ENCODE assay signal across 17 cellular contexts in the genomic region with DNA sequence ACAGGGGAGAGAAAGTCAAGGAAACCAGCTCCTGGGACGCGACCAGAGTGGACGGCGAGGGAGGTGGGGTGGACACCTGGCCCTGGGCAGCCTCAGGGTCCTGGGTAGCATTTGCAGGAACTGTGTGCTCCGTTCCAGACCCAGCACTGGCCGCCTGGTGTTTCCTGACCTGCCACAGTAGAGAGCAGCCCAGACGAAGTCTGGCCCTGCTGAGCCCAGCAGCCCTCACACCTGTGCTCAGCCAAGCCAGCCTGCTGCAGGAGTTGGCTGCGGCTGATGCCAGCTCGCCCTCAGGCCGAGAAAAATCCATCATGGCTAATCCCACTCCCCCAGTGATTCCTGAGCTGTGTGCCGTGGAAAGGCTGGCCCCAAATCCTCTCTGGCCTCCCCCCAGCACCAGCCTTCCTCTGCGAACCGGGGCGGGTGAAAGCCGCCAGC.
"Had no signal": no experiment of that assay in that cellular context is flagged by ENCODE, and none has a peak within 500 bp of the region (broad histone marks: within the 10 kb centered on the region; RNA-seq: fewer than 3 reads in every experiment).

No MANE protein-coding gene starts in this region.

- DNase-seq: activated CD4-positive, alpha-beta T cell treated with anti-CD3 and anti-CD28 coated beads, Interleukin-2, amount 50 U/mL, for 48 hours; activated naive CD4-positive, alpha-beta T cell treated with Interleukin-2 at 50 U/mL for 16 hours; activated naive CD8-positive, alpha-beta T cell treated with anti-CD3 and anti-CD28 coated beads, Interleukin-2, amount 50 U/mL, for 24 hours; activated T-cell treated with anti-CD3 and anti-CD28 coated beads, Interleukin-2, amount 50 U/mL, for 48 hours; effector CD4-positive, alpha-beta T cell; natural killer cell; stimulated activated CD4-positive, alpha-beta T cell treated with anti-CD3 and anti-CD28 coated beads, Interleukin-15, amount 100 ng/mL, for 24 hours; stimulated activated CD4-positive, alpha-beta T cell treated with anti-CD3 and anti-CD28 coated beads, Interleukin-4, amount 100 ng/mL, for 24 hours; stimulated activated naive CD8-positive, alpha-beta T cell treated with anti-CD3 and anti-CD28 coated beads, Interleukin-15, amount 100 ng/mL, for 72 hours; testis had no signal

- H3K36me3 Mint-ChIP-seq: natural killer cell had no signal

- H3K27ac Mint-ChIP-seq: activated naive CD8-positive, alpha-beta T cell treated with anti-CD3 and anti-CD28 coated beads, Interleukin-2, amount 50 U/mL, for 24 hours; natural killer cell; T-helper 2 cell treated with Interferon-gamma antibody and Interleukin-4, amounts not matched to agents 5 μg/mL and 100 μg/mL, for 36 hours had no signal

- ATAC-seq: activated CD4-positive, CD25-positive, alpha-beta regulatory T cell treated with anti-CD3 and anti-CD28 coated beads, Interleukin-2, amount 50 U/mL, for 24 hours; activated naive CD8-positive, alpha-beta T cell treated with anti-CD3 and anti-CD28 coated beads, Interleukin-2, amount 50 U/mL, for 24 hours; natural killer cell; stimulated activated naive CD8-positive, alpha-beta T cell treated with anti-CD3 and anti-CD28 coated beads, Interleukin-15, amount 100 ng/mL, for 72 hours had no signal

- H3K27ac ChIP-seq: ascending aorta, coronary artery, ovary, testis had no signal

- H3K4me3 Mint-ChIP-seq: activated naive CD8-positive, alpha-beta T cell treated with anti-CD3 and anti-CD28 coated beads, Interleukin-2, amount 50 U/mL, for 24 hours; natural killer cell; stimulated activated naive CD8-positive, alpha-beta T cell treated with anti-CD3 and anti-CD28 coated beads, Interleukin-15, amount 100 ng/mL, for 72 hours; T-helper 2 cell treated with Interferon-gamma antibody and Interleukin-4, amounts not matched to agents 5 μg/mL and 100 μg/mL, for 36 hours had no signal

- H3K36me3 ChIP-seq: ascending aorta, heart left ventricle, ovary had no signal

- H3K9me3 ChIP-seq: ascending aorta, heart left ventricle, ovary, testis had no signal

- H3K27me3 Mint-ChIP-seq: activated naive CD8-positive, alpha-beta T cell treated with anti-CD3 and anti-CD28 coated beads, Interleukin-2, amount 50 U/mL, for 24 hours had no signal

- H3K4me3 ChIP-seq: ascending aorta, coronary artery, heart left ventricle, lung, ovary, testis had no signal

- H3K27me3 ChIP-seq: ascending aorta, heart left ventricle, ovary, testis had no signal

- H3K4me1 ChIP-seq: ascending aorta had no signal

- H3K4me1 Mint-ChIP-seq: activated naive CD8-positive, alpha-beta T cell treated with anti-CD3 and anti-CD28 coated beads, Interleukin-2, amount 50 U/mL, for 24 hours; natural killer cell; stimulated activated naive CD8-positive, alpha-beta T cell treated with anti-CD3 and anti-CD28 coated beads, Interleukin-15, amount 100 ng/mL, for 72 hours had no signal

- H3K9me3 Mint-ChIP-seq: activated naive CD8-positive, alpha-beta T cell treated with anti-CD3 and anti-CD28 coated beads, Interleukin-2, amount 50 U/mL, for 24 hours; natural killer cell; stimulated activated naive CD8-positive, alpha-beta T cell treated with anti-CD3 and anti-CD28 coated beads, Interleukin-15, amount 100 ng/mL, for 72 hours; T-helper 2 cell treated with Interferon-gamma antibody and Interleukin-4, amounts not matched to agents 5 μg/mL and 100 μg/mL, for 36 hours had no signal
